Comparison of ENCODE assay signal across 23 cellular contexts in the genomic region with DNA sequence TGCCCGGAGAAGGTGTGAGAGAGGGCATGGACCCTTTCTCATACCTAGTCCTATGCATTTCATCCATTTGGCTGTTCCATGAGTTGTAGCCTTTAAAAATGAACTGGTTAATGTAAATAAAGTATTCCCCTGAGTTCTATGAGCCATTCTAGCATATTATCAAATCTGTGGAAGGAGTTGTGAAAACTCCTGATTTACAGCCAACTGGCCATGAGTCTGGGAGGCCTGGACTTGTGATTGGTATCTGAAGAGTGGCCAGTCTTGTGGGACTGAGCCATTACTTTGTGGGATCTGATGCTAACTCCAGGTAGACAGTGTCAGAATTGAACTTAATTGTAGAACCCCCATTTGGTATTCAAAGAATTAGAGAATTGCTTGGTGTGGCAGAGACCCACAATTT. TPM values are rescaled to one million over a fixed set of nuclear protein-coding genes. Genes with fewer than 3 reads are reported as not detected.
"Had no signal": no experiment of that assay in that cellular context is flagged by ENCODE, and none has a peak within 500 bp of the region (broad histone marks: within the 10 kb centered on the region; RNA-seq: fewer than 3 reads in every experiment).

No MANE protein-coding gene starts in this region.

- H3K27me3 ChIP-seq: sigmoid colon, suprapubic skin, thyroid gland had no signal

- H3K9me3 ChIP-seq: heart left ventricle, sigmoid colon, suprapubic skin, thyroid gland had no signal

- DNase-seq: dermis blood vessel endothelial cell; endodermal cell; erythroblast; heart left ventricle; hypothalamus; kidney glomerular epithelial cell; natural killer cell; posterior cingulate gyrus; sigmoid colon; stimulated activated CD4-positive, alpha-beta T cell treated with anti-CD3 and anti-CD28 coated beads, Interleukin-2, amount 100 ng/mL, for 48 hours; stimulated activated naive CD4-positive, alpha-beta T cell treated with Interleukin-2 at 50 U/mL for 16 hours; thyroid gland had no signal

- H3K4me1 ChIP-seq: heart left ventricle, sigmoid colon, suprapubic skin, thyroid gland had no signal

- H3K36me3 ChIP-seq: heart left ventricle, sigmoid colon, suprapubic skin, thyroid gland had no signal

- ATAC-seq: heart left ventricle, natural killer cell had no signal

- H3K4me3 ChIP-seq: heart left ventricle, sigmoid colon, smooth muscle cell, suprapubic skin, thyroid gland had no signal

- H3K27ac ChIP-seq: heart left ventricle, sigmoid colon, suprapubic skin, thyroid gland had no signal

RNA-seq across cellular contexts. Expression of a gene that starts 55.3 kb away (rescaled TPM):
- total RNA-seq: dermis blood vessel endothelial cell, fibroblast of lung, frontal cortex, glomerular endothelial cell, heart left ventricle, mesothelial cell of epicardium, mucosa of gallbladder, myocyte, neural crest cell, osteocyte, sigmoid colon, smooth muscle cell had no signal
- polyA plus RNA-seq: endothelial cell of umbilical vein, fibroblast of lung, heart left ventricle had no signal

RNA-seq across cellular contexts. Expression of a gene that starts 55.4 kb away (rescaled TPM):
- total RNA-seq: fibroblast of lung, myocyte, sigmoid colon had no signal
